ENCODE assay signal across 8 cellular contexts in genomic region chr19:3665681-3666544, GRCh38. TPM values are rescaled to one million over a fixed set of nuclear protein-coding genes. Genes with fewer than 3 reads are reported as not detected.
DNase-seq lines count a peak whose midpoint lies in the region; ATAC-seq and TF ChIP-seq lines count a peak whose summit lies in the region.

No MANE protein-coding gene starts in this region.

- H3K27me3 ChIP-seq in osteoblast (ENCODE audit: insufficient read depth, low read length) (no peaks in the 10 kb centered on the region), thyroid gland (no peaks in the 10 kb centered on the region)

- H3K4me1 ChIP-seq in osteoblast (ENCODE audit: insufficient read depth, low read length) = peaks cover 7% of the 10 kb centered on the region
- H3K4me1 ChIP-seq in thyroid gland = peaks cover 0 to 25% of the 10 kb centered on the region in 2 donors

- 64 to 68% methylated on average over 15 to 22 of the region's 40 CpGs for WGBS in thyroid gland, 2 donors

- H3K4me3 Mint-ChIP-seq in activated T-cell treated with anti-CD3 and anti-CD28 coated beads, Interleukin-2, amount 50 U/mL, for 4 hours = no peak overlapping the region

- intact Hi-C loops in thyroid gland (cut with DNase I) = loop anchor here (2.0 kb wide), 1 partner anchor 35 kb away; the partner anchor contains the start of gene PIP5K1C

- H3K36me3 ChIP-seq in osteoblast (ENCODE audit: insufficient read depth, low read length) (peaks cover 13% of the 10 kb centered on the region), thyroid gland (peaks cover 16 to 19% of the 10 kb centered on the region in 2 donors)

- H3K4me3 ChIP-seq in osteoblast (ENCODE audit: insufficient read depth, low read length) (no peak overlapping the region), thyroid gland (replicated peaks in 1 of 3) (no peak overlapping the region)

- ATAC-seq in activated T-cell treated with anti-CD3 and anti-CD28 coated beads, Interleukin-2, amount 50 U/mL, for 4 hours = peak; percentile 72 to 77
- no peak for ATAC-seq in GM18498 (IDR thresholded peaks at IDR 0.05; ENCODE audit: unreplicated experiment)

- H3K9me3 ChIP-seq in osteoblast (ENCODE audit: low read depth, low read length) = no peaks in the 10 kb centered on the region
- no peaks in the 10 kb centered on the region for H3K9me3 ChIP-seq in thyroid gland

- H3K36me3 Mint-ChIP-seq in activated T-cell treated with anti-CD3 and anti-CD28 coated beads, Interleukin-2, amount 50 U/mL, for 4 hours (ENCODE audit: insufficient read depth) = peaks cover 9% of the 10 kb centered on the region

- DNase-seq in DMS 273 (lab: John Stamatoyannopoulos, UW; ENCODE audit: unreplicated experiment) (peak; percentile 55), DMS 273 treated with DMSO at 0.1 percent for 48 hours (lab: John Stamatoyannopoulos, UW) (no peak), NCI-H69 (lab: John Stamatoyannopoulos, UW) (peak; percentile 49), fibroblast of peridontal ligament (ENCODE audit: extremely low read depth) (peak; percentile 10), osteoblast (ENCODE audit: insufficient read length, low spot score, missing footprints) (peak; percentile 98), thyroid gland (peak; percentile 51 to 57)
- peak; percentile 80 for DNase-seq in activated T-cell treated with anti-CD3 and anti-CD28 coated beads, Interleukin-2, amount 50 U/mL, for 4 hours

- TF ChIP-seq CTCF in osteoblast (IDR thresholded peaks at IDR 0.05; ENCODE audit: extremely low read depth, low read depth, low read length) (peak; percentile 66), thyroid gland (IDR thresholded peaks at IDR 0.05) (peak; percentile 85 to 96 (median 88))

- no peak for TF ChIP-seq POLR2A in thyroid gland (IDR thresholded peaks at IDR 0.05)

- no peaks in the 10 kb centered on the region for H3K9me3 Mint-ChIP-seq in activated T-cell treated with anti-CD3 and anti-CD28 coated beads, Interleukin-2, amount 50 U/mL, for 4 hours

- no peak overlapping the region for H2AFZ ChIP-seq in osteoblast (ENCODE audit: low read length)

- peaks cover 12% of the 10 kb centered on the region for H3K4me1 Mint-ChIP-seq in activated T-cell treated with anti-CD3 and anti-CD28 coated beads, Interleukin-2, amount 50 U/mL, for 4 hours (ENCODE audit: low read depth)

- H3K27me3 Mint-ChIP-seq in activated T-cell treated with anti-CD3 and anti-CD28 coated beads, Interleukin-2, amount 50 U/mL, for 4 hours (ENCODE audit: low read depth) = no peaks in the 10 kb centered on the region

- H3K27ac ChIP-seq in osteoblast (ENCODE audit: low read depth, low read length) (no peak overlapping the region), thyroid gland (no peak overlapping the region)

- peaks cover 11% of the 10 kb centered on the region for H3K79me2 ChIP-seq in osteoblast (ENCODE audit: insufficient read depth, low read length)

- H3K4me2 ChIP-seq in osteoblast (ENCODE audit: insufficient read depth, low read length) = no peak overlapping the region

- H4K20me1 ChIP-seq in osteoblast (ENCODE audit: insufficient read depth, low read length) = peaks cover 29% of the 10 kb centered on the region

RNA-seq across cellular contexts. Expression of gene PIP5K1C, which starts 34.4 kb away (rescaled TPM):
- 10 to 100 TPM; 12.1 to 20.9 (median 16.7) TPM for total RNA-seq in activated T-cell treated with anti-CD3 and anti-CD28 coated beads, Interleukin-2, amount 50 U/mL, for 4 hours
- total RNA-seq in osteoblast (30.4 and 31.5 TPM in 2 replicates), thyroid gland (10 to 100 TPM; 23.2 to 42.4 (median 35.0) TPM)

RNA-seq across cellular contexts. Expression of gene CACTIN, which starts 39.3 kb away (rescaled TPM):
- 10 to 100 TPM; 51.5 to 53.8 (median 52.6) TPM for total RNA-seq in activated T-cell treated with anti-CD3 and anti-CD28 coated beads, Interleukin-2, amount 50 U/mL, for 4 hours
- total RNA-seq in osteoblast (17.4 and 19.9 TPM in 2 replicates), thyroid gland (10 to 100 TPM; 18.8 to 30.6 (median 24.5) TPM)

RNA-seq across cellular contexts. Expression of gene TJP3, which starts 42.3 kb away (rescaled TPM):
- total RNA-seq in activated T-cell treated with anti-CD3 and anti-CD28 coated beads, Interleukin-2, amount 50 U/mL, for 4 hours = 1 to 10 TPM in 1 of 3 donors, under 1 TPM in 2; 0.61 to 1.1 (median 0.66) TPM
- total RNA-seq in osteoblast (not detected in 2 replicates), thyroid gland (10 to 100 TPM; 29.7 to 43.7 (median 39.8) TPM)

RNA-seq across cellular contexts. Expression of gene TBXA2R, which starts 59.2 kb away (rescaled TPM):
- under 1 TPM; 0.49 to 0.76 (median 0.66) TPM for total RNA-seq in activated T-cell treated with anti-CD3 and anti-CD28 coated beads, Interleukin-2, amount 50 U/mL, for 4 hours
- total RNA-seq in osteoblast = 1.4 and 1.5 TPM in 2 replicates
- total RNA-seq in thyroid gland = 1 to 10 TPM in 3 of 4 donors, under 1 TPM in 1; 0.40 to 2.1 (median 1.3) TPM

Comparison
In these comparisons a context has a peak if more than half of its experiments do, and no peak if none do; other contexts are left out.
1. RNA of gene TJP3, which starts 42.3 kb away (total RNA-seq): 29.7 to 43.7 TPM in thyroid gland; 0.61 to 1.1 TPM in activated T-cell treated with anti-CD3 and anti-CD28 coated beads, Interleukin-2, amount 50 U/mL, for 4 hours and not detected in osteoblast; every median in the first group is over 10 times any median in the second.